9 cellular contexts compared by ENCODE assay signal in genomic region chr12:87274594-87275245, GRCh38.
DNase-seq lines count a peak whose midpoint lies in the region; ATAC-seq lines count a peak whose summit lies in the region.
"Had no signal": no experiment of that assay in that cellular context is flagged by ENCODE, and none has a peak within 500 bp of the region (broad histone marks: within the 10 kb centered on the region; RNA-seq: fewer than 3 reads in every experiment).

No MANE protein-coding gene starts in this region.

- H3K36me3 Mint-ChIP-seq in activated T-helper 2 cell treated with anti-CD3 and anti-CD28 coated beads, Interferon-gamma antibody, Interleukin-2, Interleukin-4, amounts not matched to agents 10 μg/mL and 5 μg/mL and 100 μg/mL, durations not matched to agents 14 hours and 24 hours and 36 hours (ENCODE audit: low read depth) = no peaks in the 10 kb centered on the region
- H3K36me3 Mint-ChIP-seq: activated naive CD4-positive, alpha-beta T cell treated with anti-CD3 and anti-CD28 coated beads, Interleukin-2, amount 50 U/mL, for 24 hours had no signal

- no peak overlapping the region for H3K4me3 Mint-ChIP-seq in activated T-helper 2 cell treated with anti-CD3 and anti-CD28 coated beads, Interferon-gamma antibody, Interleukin-2, Interleukin-4, amounts not matched to agents 10 μg/mL and 5 μg/mL and 100 μg/mL, durations not matched to agents 14 hours and 24 hours and 36 hours (ENCODE audit: low read depth)
- H3K4me3 Mint-ChIP-seq: activated naive CD4-positive, alpha-beta T cell treated with anti-CD3 and anti-CD28 coated beads, Interleukin-2, amount 50 U/mL, for 24 hours had no signal

- intact Hi-C loops in activated T-helper 2 cell treated with anti-CD3 and anti-CD28 coated beads, Interferon-gamma antibody, Interleukin-2, Interleukin-4, amounts not matched to agents 10 μg/mL and 5 μg/mL and 100 μg/mL, durations not matched to agents 14 hours and 24 hours and 36 hours (cut with micrococcal nuclease) = no loop called here

- ATAC-seq in HG02798 (IDR thresholded peaks at IDR 0.05; ENCODE audit: poor library complexity, unreplicated experiment) = peak; percentile 76

- H3K27me3 Mint-ChIP-seq in activated T-helper 2 cell treated with anti-CD3 and anti-CD28 coated beads, Interferon-gamma antibody, Interleukin-2, Interleukin-4, amounts not matched to agents 10 μg/mL and 5 μg/mL and 100 μg/mL, durations not matched to agents 14 hours and 24 hours and 36 hours (ENCODE audit: low read depth) = no peaks in the 10 kb centered on the region
- H3K27me3 Mint-ChIP-seq: activated naive CD4-positive, alpha-beta T cell treated with anti-CD3 and anti-CD28 coated beads, Interleukin-2, amount 50 U/mL, for 24 hours had no signal

- peaks cover 4% of the 10 kb centered on the region for H3K9me3 Mint-ChIP-seq in activated T-helper 2 cell treated with anti-CD3 and anti-CD28 coated beads, Interferon-gamma antibody, Interleukin-2, Interleukin-4, amounts not matched to agents 10 μg/mL and 5 μg/mL and 100 μg/mL, durations not matched to agents 14 hours and 24 hours and 36 hours
- H3K9me3 Mint-ChIP-seq: activated naive CD4-positive, alpha-beta T cell treated with anti-CD3 and anti-CD28 coated beads, Interleukin-2, amount 50 U/mL, for 24 hours had no signal

- H3K4me1 Mint-ChIP-seq in activated T-helper 2 cell treated with anti-CD3 and anti-CD28 coated beads, Interferon-gamma antibody, Interleukin-2, Interleukin-4, amounts not matched to agents 10 μg/mL and 5 μg/mL and 100 μg/mL, durations not matched to agents 14 hours and 24 hours and 36 hours (ENCODE audit: low read depth) = no peaks in the 10 kb centered on the region
- H3K4me1 Mint-ChIP-seq: activated naive CD4-positive, alpha-beta T cell treated with anti-CD3 and anti-CD28 coated beads, Interleukin-2, amount 50 U/mL, for 24 hours had no signal

- no peak overlapping the region for H3K27ac Mint-ChIP-seq in activated T-helper 2 cell treated with anti-CD3 and anti-CD28 coated beads, Interferon-gamma antibody, Interleukin-2, Interleukin-4, amounts not matched to agents 10 μg/mL and 5 μg/mL and 100 μg/mL, durations not matched to agents 14 hours and 24 hours and 36 hours
- H3K27ac Mint-ChIP-seq: activated naive CD4-positive, alpha-beta T cell treated with anti-CD3 and anti-CD28 coated beads, Interleukin-2, amount 50 U/mL, for 24 hours had no signal

- peak; percentile 12 for DNase-seq in NCI-H2227 (lab: John Stamatoyannopoulos, UW; ENCODE audit: unreplicated experiment)
- no peak for DNase-seq in NCI-H2227 treated with DMSO at 0.1 percent for 48 hours (lab: John Stamatoyannopoulos, UW)
- DNase-seq in RPMI8226 = peak; percentile 36
- DNase-seq in inferior parietal cortex (ENCODE audit: extremely low spot score) = peak; percentile 6
- DNase-seq in activated T-helper 2 cell treated with anti-CD3 and anti-CD28 coated beads, Interferon-gamma antibody, Interleukin-2, Interleukin-4, amounts not matched to agents 10 μg/mL and 5 μg/mL and 100 μg/mL, durations not matched to agents 14 hours and 24 hours and 36 hours (ENCODE audit: low spot score) = no peak
- no peak for DNase-seq in T-helper 1 cell
- DNase-seq in activated CD4-positive, alpha-beta T cell treated with anti-CD3 and anti-CD28 coated beads for 1 hour = no peak

Comparison
In these comparisons a context has a peak if more than half of its experiments do, and no peak if none do; other contexts are left out.
1. DNase-seq: peak in NCI-H2227 (single experiment), RPMI8226 (single experiment) and inferior parietal cortex (single experiment); none in NCI-H2227 treated with DMSO at 0.1 percent for 48 hours (single experiment), activated T-helper 2 cell treated with anti-CD3 and anti-CD28 coated beads, Interferon-gamma antibody, Interleukin-2, Interleukin-4, amounts not matched to agents 10 μg/mL and 5 μg/mL and 100 μg/mL, durations not matched to agents 14 hours and 24 hours and 36 hours (single experiment), T-helper 1 cell (0 of 5) and activated CD4-positive, alpha-beta T cell treated with anti-CD3 and anti-CD28 coated beads for 1 hour (single experiment).